ENCODE assay signal across 8 cellular contexts in genomic region chr4:112704991-112705845, GRCh38.
A peak's percentile ranks its signal among the peaks of the same experiment; 100 is the strongest.
DNase-seq lines count a peak whose midpoint lies in the region; ATAC-seq and TF ChIP-seq lines count a peak whose summit lies in the region.

No MANE protein-coding gene starts in this region.

- no peaks in the 10 kb centered on the region for H4K20me1 ChIP-seq in SU-DHL-6 (ENCODE audit: low read depth, low read length)

- POLR2A ChIA-PET in activated CD4-positive, alpha-beta T cell treated with anti-CD3 and anti-CD28 coated beads for 36 hours (lab: Charles Lee) = no interaction called here

- no peak for ATAC-seq in activated CD4-positive, alpha-beta T cell treated with anti-CD3 and anti-CD28 coated beads for 36 hours
- ATAC-seq in HG02981 (IDR thresholded peaks at IDR 0.05; ENCODE audit: unreplicated experiment) (peak; percentile 25), lower lobe of right lung (peak; percentile 67 to 71)
- ATAC-seq in effector memory CD8-positive, alpha-beta T cell (replicated peaks) = no peak

- no peak for TF ChIP-seq CTCF in SU-DHL-6 (IDR thresholded peaks at IDR 0.05; ENCODE audit: insufficient read depth, low read length, poor library complexity, severe bottlenecking)
- no peak for TF ChIP-seq CTCF in lower lobe of right lung (IDR thresholded peaks at IDR 0.05)

- H3K27ac ChIP-seq in SU-DHL-6 (ENCODE audit: low read depth, low read length) (no peak overlapping the region), lower lobe of right lung (no peak overlapping the region)

- H3K27me3 ChIP-seq in SU-DHL-6 (ENCODE audit: low read length) (no peaks in the 10 kb centered on the region), lower lobe of right lung (ENCODE audit: low read depth) (peaks cover 46% of the 10 kb centered on the region)

- CTCF ChIA-PET in activated CD4-positive, alpha-beta T cell treated with anti-CD3 and anti-CD28 coated beads for 36 hours (lab: Charles Lee) = interaction anchor here (0.6 kb wide), 1 partner anchor 28 kb away, joined by 3 read pairs; no protein-coding TSS in a partner anchor

- peak overlapping the region; percentile 71 for H3K4me3 Mint-ChIP-seq in activated CD4-positive, alpha-beta T cell treated with anti-CD3 and anti-CD28 coated beads for 36 hours
- H3K4me3 Mint-ChIP-seq in effector memory CD8-positive, alpha-beta T cell = peak overlapping the region; percentile 77 to 79

- intact Hi-C loops in activated CD4-positive, alpha-beta T cell treated with anti-CD3 and anti-CD28 coated beads for 36 hours (cut with DNase I, micrococcal nuclease) = no loop called here
- intact Hi-C loops in lower lobe of right lung (cut with DNase I) = no loop called here

- H3K27ac Mint-ChIP-seq in activated CD4-positive, alpha-beta T cell treated with anti-CD3 and anti-CD28 coated beads for 36 hours = no peak overlapping the region
- H3K27ac Mint-ChIP-seq in effector memory CD8-positive, alpha-beta T cell = no peak overlapping the region

- H3K4me1 Mint-ChIP-seq in activated CD4-positive, alpha-beta T cell treated with anti-CD3 and anti-CD28 coated beads for 36 hours = peaks cover 19% of the 10 kb centered on the region
- peaks cover 14 to 16% of the 10 kb centered on the region in 2 donors for H3K4me1 Mint-ChIP-seq in effector memory CD8-positive, alpha-beta T cell (ENCODE audit: low read depth in 2 of 2)

- no peaks in the 10 kb centered on the region for H3K36me3 Mint-ChIP-seq in activated CD4-positive, alpha-beta T cell treated with anti-CD3 and anti-CD28 coated beads for 36 hours (ENCODE audit: low read depth)
- H3K36me3 Mint-ChIP-seq in effector memory CD8-positive, alpha-beta T cell (ENCODE audit: insufficient read depth) = peaks cover 3% of the 10 kb centered on the region

- H2AFZ ChIP-seq in SU-DHL-6 (ENCODE audit: low read depth, low read length, severe bottlenecking) = no peak overlapping the region

- H3K4me3 ChIP-seq in SU-DHL-6 (ENCODE audit: insufficient read depth, low read length, poor library complexity, severe bottlenecking) (peak overlapping the region; percentile 14), lower lobe of right lung (peak overlapping the region; percentile 57)

- H3K79me2 ChIP-seq in SU-DHL-6 (ENCODE audit: insufficient read depth, low read length) = no peaks in the 10 kb centered on the region

- peak overlapping the region; percentile 22 for H3K4me2 ChIP-seq in SU-DHL-6 (ENCODE audit: low read depth, low read length, poor library complexity, severe bottlenecking)

- H3K36me3 ChIP-seq in SU-DHL-6 (ENCODE audit: low read length) (no peaks in the 10 kb centered on the region), lower lobe of right lung (no peaks in the 10 kb centered on the region)

- H3K9me3 Mint-ChIP-seq in activated CD4-positive, alpha-beta T cell treated with anti-CD3 and anti-CD28 coated beads for 36 hours (ENCODE audit: low read depth) = no peaks in the 10 kb centered on the region
- no peaks in the 10 kb centered on the region for H3K9me3 Mint-ChIP-seq in effector memory CD8-positive, alpha-beta T cell

- H3F3A ChIP-seq in SU-DHL-6 (ENCODE audit: insufficient read depth) = no peaks in the 10 kb centered on the region

- peak; percentile 19 for DNase-seq in activated CD4-positive, alpha-beta T cell treated with anti-CD3 and anti-CD28 coated beads for 36 hours
- no peak for DNase-seq in activated CD4-positive, alpha-beta T cell treated with anti-CD3 and anti-CD28 coated beads, Interleukin-2, amount 50 U/mL, for 4 hours
- DNase-seq in effector memory CD8-positive, alpha-beta T cell = no peak
- peak; percentile 53 for DNase-seq in lower lobe of right lung
- DNase-seq in superior temporal gyrus (ENCODE audit: extremely low spot score) = peak; percentile 27
- DNase-seq in DMS114 treated with DMSO at 0.1 percent for 48 hours (lab: John Stamatoyannopoulos, UW; ENCODE audit: unreplicated experiment) = no peak

- no peaks in the 10 kb centered on the region for H3K9me2 ChIP-seq in SU-DHL-6 (replicated peaks; ENCODE audit: insufficient read depth, low read length)

- H3K27me3 Mint-ChIP-seq in activated CD4-positive, alpha-beta T cell treated with anti-CD3 and anti-CD28 coated beads for 36 hours = peaks cover 41% of the 10 kb centered on the region
- H3K27me3 Mint-ChIP-seq in effector memory CD8-positive, alpha-beta T cell = peaks cover 49 to 73% of the 10 kb centered on the region in 2 donors

- peaks cover 10% of the 10 kb centered on the region for H3K4me1 ChIP-seq in lower lobe of right lung

- no peak overlapping the region for H3K9ac ChIP-seq in SU-DHL-6 (ENCODE audit: low read length)

- H3K9me3 ChIP-seq in SU-DHL-6 (ENCODE audit: insufficient read depth, low read length) (no peaks in the 10 kb centered on the region), lower lobe of right lung (no peaks in the 10 kb centered on the region)

Comparison
In these comparisons a context has a peak if more than half of its experiments do, and no peak if none do; other contexts are left out.
1. DNase-seq: peak in activated CD4-positive, alpha-beta T cell treated with anti-CD3 and anti-CD28 coated beads for 36 hours (single experiment), lower lobe of right lung (single experiment) and superior temporal gyrus (single experiment); none in activated CD4-positive, alpha-beta T cell treated with anti-CD3 and anti-CD28 coated beads, Interleukin-2, amount 50 U/mL, for 4 hours (0 of 2), effector memory CD8-positive, alpha-beta T cell (0 of 3) and DMS114 treated with DMSO at 0.1 percent for 48 hours (single experiment).
2. ATAC-seq: peak in HG02981 (single experiment) and lower lobe of right lung (2 of 2); none in activated CD4-positive, alpha-beta T cell treated with anti-CD3 and anti-CD28 coated beads for 36 hours (single experiment) and effector memory CD8-positive, alpha-beta T cell (single experiment).